Comparison of ENCODE assay signal across 18 cellular contexts in genomic region chr11:61753672-61754071, GRCh38. TPM values are rescaled to one million over a fixed set of nuclear protein-coding genes. Genes with fewer than 3 reads are reported as not detected.
DNase-seq lines count a peak whose midpoint lies in the region; ATAC-seq and TF ChIP-seq lines count a peak whose summit lies in the region.
"Had no signal": no experiment of that assay in that cellular context is flagged by ENCODE, and none has a peak within 500 bp of the region (broad histone marks: within the 10 kb centered on the region; RNA-seq: fewer than 3 reads in every experiment).

No MANE protein-coding gene starts in this region.

- peak overlapping the region; percentile 93 for H3K9ac ChIP-seq in mucosa of stomach (ENCODE audit: low read length)

- peak overlapping the region; percentile 49 for H3K27ac Mint-ChIP-seq in central memory CD8-positive, alpha-beta T cell (ENCODE audit: low read depth)

- TF ChIP-seq CTCF in cardiac muscle cell (IDR thresholded peaks at IDR 0.05; ENCODE audit: low read depth, low read length) (no peak), upper lobe of left lung (IDR thresholded peaks at IDR 0.05) (no peak)

- intact Hi-C loops in cardiac septum (cut with DNase I): no loop called here

- no peak for TF ChIP-seq EP300 in upper lobe of left lung (IDR thresholded peaks at IDR 0.05)

- H3K4me3 Mint-ChIP-seq in central memory CD8-positive, alpha-beta T cell: peak overlapping the region; percentile 77

- peak overlapping the region; percentile 69 for H3K4me3 ChIP-seq in cardiac muscle cell
- H3K4me3 ChIP-seq in mucosa of stomach (ENCODE audit: low read length): peak overlapping the region; percentile 82
- peak overlapping the region in 3 of 4 donors; percentile 40 to 59 (median 51) for H3K4me3 ChIP-seq in upper lobe of left lung

- no peak for DNase-seq in cardiac muscle cell (ENCODE audit: low read depth in 1 of 2, low spot score in 1 of 2)
- no peak for DNase-seq in cardiac septum (ENCODE audit: low spot score)
- DNase-seq in central memory CD8-positive, alpha-beta T cell (ENCODE audit: low spot score in 2 of 2): no peak
- no peak for DNase-seq in upper lobe of left lung
- DNase-seq in NCI-H1092 (lab: John Stamatoyannopoulos, UW): no peak
- DNase-seq in HCEC 1CT: no peak
- DNase-seq: activated effector memory CD4-positive, alpha-beta T cell treated with anti-CD3 and anti-CD28 coated beads, Interleukin-2, amount 50 U/mL, for 16 hours; AML-193; colonic mucosa; foreskin melanocyte; NCI-H146; NCI-H774 had no signal

- H3K9me3 ChIP-seq in cardiac muscle cell (ENCODE audit: low read depth): no peaks in the 10 kb centered on the region
- no peaks in the 10 kb centered on the region for H3K9me3 ChIP-seq in mucosa of stomach (ENCODE audit: control insufficient read depth, low read length)
- H3K9me3 ChIP-seq in upper lobe of left lung: no peaks in the 10 kb centered on the region
- H3K9me3 ChIP-seq: colonic mucosa, HAP-1, neutrophil had no signal

- H3K27me3 ChIP-seq in cardiac muscle cell (no peaks in the 10 kb centered on the region), mucosa of stomach (ENCODE audit: control insufficient read depth, insufficient read depth, low read length) (no peaks in the 10 kb centered on the region), upper lobe of left lung (peaks cover 0 to 5% (median 3%) of the 10 kb centered on the region in 4 donors)
- H3K27me3 ChIP-seq: colonic mucosa had no signal

- H3K27ac ChIP-seq in cardiac muscle cell (peak overlapping the region; percentile 85), upper lobe of left lung (peak overlapping the region in 3 of 4 donors; percentile 45 to 75 (median 55))
- H3K27ac ChIP-seq: colonic mucosa, neutrophil had no signal

- H3K36me3 Mint-ChIP-seq in central memory CD8-positive, alpha-beta T cell (ENCODE audit: insufficient read depth): no peaks in the 10 kb centered on the region

- H3K36me3 ChIP-seq in cardiac muscle cell (no peaks in the 10 kb centered on the region), mucosa of stomach (ENCODE audit: control insufficient read depth, insufficient read depth, low read length) (no peaks in the 10 kb centered on the region), upper lobe of left lung (no peaks in the 10 kb centered on the region)
- H3K36me3 ChIP-seq: colonic mucosa, HAP-1, neutrophil had no signal

- TF ChIP-seq POLR2A in upper lobe of left lung (IDR thresholded peaks at IDR 0.05): no peak

- 80 to 84% methylated on average over 4 to 5 of the region's 5 CpGs for WGBS in upper lobe of left lung, 2 donors

- no peaks in the 10 kb centered on the region for H3K9me3 Mint-ChIP-seq in central memory CD8-positive, alpha-beta T cell

- peaks cover 22% of the 10 kb centered on the region for H3K4me1 Mint-ChIP-seq in central memory CD8-positive, alpha-beta T cell

- ATAC-seq in central memory CD8-positive, alpha-beta T cell (replicated peaks; ENCODE audit: extremely low read depth, poor library complexity, severe bottlenecking): no peak
- no peak for ATAC-seq in upper lobe of left lung (ENCODE audit: low FRiP score in 2 of 2)
- no peak for ATAC-seq in HG02610 (IDR thresholded peaks at IDR 0.05; ENCODE audit: unreplicated experiment)
- ATAC-seq: activated CD4-positive, CD25-positive, alpha-beta regulatory T cell treated with anti-CD3 and anti-CD28 coated beads, Interleukin-2, amount 50 U/mL, for 24 hours; Right ventricle myocardium inferior had no signal

- peaks cover 49% of the 10 kb centered on the region for H3K27me3 Mint-ChIP-seq in central memory CD8-positive, alpha-beta T cell

- peaks cover 32% of the 10 kb centered on the region for H3K4me1 ChIP-seq in cardiac muscle cell (ENCODE audit: low read depth)
- H3K4me1 ChIP-seq in mucosa of stomach (ENCODE audit: control insufficient read depth, insufficient read depth, low read length): peaks cover 55% of the 10 kb centered on the region
- H3K4me1 ChIP-seq in upper lobe of left lung: peaks cover 8 to 23% (median 16%) of the 10 kb centered on the region in 4 donors

RNA-seq across cellular contexts. Expression of gene MYRF, which starts 1.2 kb away (rescaled TPM):
- total RNA-seq in cardiac muscle cell (48.0 and 56.9 TPM in 2 replicates), cardiac septum (0.27 TPM), upper lobe of left lung (100 to 1,000 TPM in 1 of 6 donors, 10 to 100 TPM in 5; 32.5 to 147 (median 50.7) TPM)
- polyA plus RNA-seq in cardiac muscle cell: 29.3 and 41.2 TPM in 2 replicates

RNA-seq across cellular contexts. Expression of gene TMEM258, which starts 38.7 kb away (rescaled TPM):
- total RNA-seq in cardiac muscle cell: 29.3 and 35.3 TPM in 2 replicates
- polyA plus RNA-seq in cardiac muscle cell: 241 and 255 TPM in 2 replicates
- total RNA-seq in cardiac septum: 97.1 TPM
- 100 to 1,000 TPM in 1 of 6 donors, 10 to 100 TPM in 4, 1 to 10 TPM in 1; 8.4 to 106 (median 34.9) TPM for total RNA-seq in upper lobe of left lung

RNA-seq across cellular contexts. Expression of gene FEN1, which starts 39.0 kb away (rescaled TPM):
- total RNA-seq in cardiac muscle cell (13.5 and 30.7 TPM in 2 replicates), cardiac septum (5.8 TPM), upper lobe of left lung (1 to 10 TPM; 6.0 to 9.1 (median 7.0) TPM)
- 13.2 and 39.2 TPM in 2 replicates for polyA plus RNA-seq in cardiac muscle cell

Comparison
In these comparisons a context has a peak if more than half of its experiments do, and no peak if none do; other contexts are left out.
1. RNA of gene MYRF, which starts 1.2 kb away (total RNA-seq): 48.0 to 56.9 TPM in cardiac muscle cell and 32.5 to 147 TPM in upper lobe of left lung; 0.27 TPM in cardiac septum (single experiment); every median in the first group is over 10 times any median in the second.
2. Peak in every context shown above with its lines, with median percentiles within 50 percentile points of each other: H3K4me3 ChIP-seq.